8 cellular contexts compared by ENCODE assay signal in genomic region chr12:55715169-55715764, GRCh38. TPM values are rescaled to one million over a fixed set of nuclear protein-coding genes. Genes with fewer than 3 reads are reported as not detected.
DNase-seq lines count a peak whose midpoint lies in the region; ATAC-seq and TF ChIP-seq lines count a peak whose summit lies in the region.

No MANE protein-coding gene starts in this region.

- peaks cover 14% of the 10 kb centered on the region for H3F3A ChIP-seq in SK-N-SH (replicated peaks; ENCODE audit: insufficient read depth)

- peak overlapping the region; percentile 92 to 99 for H3K27ac Mint-ChIP-seq in activated naive CD4-positive, alpha-beta T cell treated with anti-CD3 and anti-CD28 coated beads, Interleukin-2, amount 50 U/mL, for 72 hours

- H3K27ac ChIP-seq in SK-N-SH (ENCODE audit: low read depth in 2 of 2, low read length in 1 of 2) (peak overlapping the region; percentile 87 to 92), substantia nigra (ENCODE audit: low read depth, low read length, poor library complexity, severe bottlenecking) (peak overlapping the region; percentile 84)

- ATAC-seq in SK-N-SH treated with all-trans-retinoic acid at 6 μM for 48 hours = no peak
- ATAC-seq in activated naive CD4-positive, alpha-beta T cell treated with anti-CD3 and anti-CD28 coated beads, Interleukin-2, amount 50 U/mL, for 72 hours = no peak

- 67% methylated on average over 7 of the region's 7 CpGs for WGBS in SK-N-SH (ENCODE audit: low lambda C conversion rate)

- H4K20me1 ChIP-seq in SK-N-SH (ENCODE audit: insufficient read depth) = no peaks in the 10 kb centered on the region

- H3K36me3 Mint-ChIP-seq in activated naive CD4-positive, alpha-beta T cell treated with anti-CD3 and anti-CD28 coated beads, Interleukin-2, amount 50 U/mL, for 72 hours = no peaks in the 10 kb centered on the region

- peaks cover 13% of the 10 kb centered on the region; the same call in 1 of the 2 replicates for H3K79me2 ChIP-seq in SK-N-SH (ENCODE audit: insufficient read depth)

- H3K4me3 ChIP-seq in SK-N-SH (ENCODE audit: low read depth in 2 of 2, low read length in 1 of 2) (peak overlapping the region; percentile 67 to 92), iPS-18c (ENCODE audit: insufficient read depth, low read depth, low read length) (peak overlapping the region; percentile 92)

- DNase-seq in SK-N-SH = peak; percentile 45
- DNase-seq in activated naive CD4-positive, alpha-beta T cell treated with anti-CD3 and anti-CD28 coated beads, Interleukin-2, amount 50 U/mL, for 72 hours (ENCODE audit: low spot score in 2 of 2) = no peak
- DNase-seq in substantia nigra (lab: John Stamatoyannopoulos, UW) = no peak
- DNase-seq in NCI-H1092 (lab: John Stamatoyannopoulos, UW) = no peak
- DNase-seq in NCI-H82 treated with DMSO at 0.1 percent for 48 hours (lab: John Stamatoyannopoulos, UW; ENCODE audit: unreplicated experiment) = no peak
- DNase-seq in ureter (ENCODE audit: low spot score) = no peak

- H3K9me3 ChIP-seq in SK-N-SH (no peaks in the 10 kb centered on the region), iPS-18c (ENCODE audit: control insufficient read depth, insufficient read depth, low read length) (no peaks in the 10 kb centered on the region)

- peak overlapping the region; percentile 93 for H2AFZ ChIP-seq in SK-N-SH (ENCODE audit: low read depth)

- peaks cover 0 to 3% of the 10 kb centered on the region in 2 experiments for H3K36me3 ChIP-seq in SK-N-SH (replicated peaks in 1 of 2; ENCODE audit: control insufficient read depth in 1 of 2, insufficient read depth in 2 of 2, low read length in 1 of 2)

- POLR2A ChIA-PET in SK-N-SH (lab: Yijun Ruan, JAX) = interaction anchor here (1.5 to 1.6 kb wide), 3 partner anchors 8 to 15 kb away, joined by 3 to 8 read pairs (median 6); partner anchors contain the start of genes CD63 and ITGA7

- no peaks in the 10 kb centered on the region for H3K9me3 Mint-ChIP-seq in activated naive CD4-positive, alpha-beta T cell treated with anti-CD3 and anti-CD28 coated beads, Interleukin-2, amount 50 U/mL, for 72 hours

- TF ChIP-seq CTCF in SK-N-SH (IDR thresholded peaks at IDR 0.05) = no peak

- no peak for TF ChIP-seq RAD21 in SK-N-SH (IDR thresholded peaks at IDR 0.05; ENCODE audit: low read length)

- H3K4me2 ChIP-seq in SK-N-SH = peak overlapping the region; percentile 89

- peaks cover 23 to 26% of the 10 kb centered on the region in 2 experiments for H3K4me1 ChIP-seq in SK-N-SH (ENCODE audit: control insufficient read depth in 1 of 2, insufficient read depth in 2 of 2, low read depth in 1 of 2, low read length in 1 of 2)

- CTCF ChIA-PET in SK-N-SH (lab: Yijun Ruan, JAX) = interaction anchor here (0.8 to 11.2 kb wide), 7 partner anchors 10 to 526 kb away, joined by 3 to 202 read pairs (median 6); no protein-coding TSS in a partner anchor

- H3K27me3 ChIP-seq in SK-N-SH (ENCODE audit: insufficient read depth) = no peaks in the 10 kb centered on the region

- H3K9ac ChIP-seq in SK-N-SH = peak overlapping the region; percentile 86

- TF ChIP-seq EP300 in SK-N-SH (IDR thresholded peaks at IDR 0.05; ENCODE audit: borderline replicate concordance in 1 of 2, low read depth in 1 of 2, low read length in 1 of 2) = no peak

- H3K9me2 ChIP-seq in SK-N-SH = no peaks in the 10 kb centered on the region

TF ChIP-seq in SK-N-SH, 30 proteins besides CTCF, POLR2A, EP300 and RAD21 (continues in another document):
- TF ChIP-seq TEAD4 (IDR thresholded peaks at IDR 0.05; ENCODE audit: borderline replicate concordance, insufficient read depth) (no peak), REST (IDR thresholded peaks at IDR 0.05; ENCODE audit: low read depth, low read length) (no peak)

TF ChIP-seq in SK-N-SH treated with all-trans-retinoic acid at 6 μM for 48 hours, 23 proteins besides CTCF, POLR2A, EP300 and RAD21 (continues in another document):
- TF ChIP-seq CSDC2 (CRISPR knock-in tag; IDR thresholded peaks at IDR 0.05) (no peak), ARNTL (CRISPR knock-in tag; IDR thresholded peaks at IDR 0.05; ENCODE audit: borderline replicate concordance, low read depth) (no peak), ZNF70 (CRISPR knock-in tag; IDR thresholded peaks at IDR 0.05) (no peak), GLIS3 (CRISPR knock-in tag; IDR thresholded peaks at IDR 0.05) (no peak), ZFP30 (CRISPR knock-in tag; IDR thresholded peaks at IDR 0.05) (no peak), ISL1 (CRISPR knock-in tag; IDR thresholded peaks at IDR 0.05) (no peak), BACH2 (CRISPR knock-in tag; IDR thresholded peaks at IDR 0.05; ENCODE audit: borderline replicate concordance) (no peak), POU6F1 (CRISPR knock-in tag; IDR thresholded peaks at IDR 0.05; ENCODE audit: borderline replicate concordance, low read depth) (no peak), ESRRG (CRISPR knock-in tag; IDR thresholded peaks at IDR 0.05) (no peak), ZNF8 (CRISPR knock-in tag; IDR thresholded peaks at IDR 0.05) (no peak), TOX (CRISPR knock-in tag; IDR thresholded peaks at IDR 0.05; ENCODE audit: borderline replicate concordance) (no peak)
- TF ChIP-seq, protein P1, sequence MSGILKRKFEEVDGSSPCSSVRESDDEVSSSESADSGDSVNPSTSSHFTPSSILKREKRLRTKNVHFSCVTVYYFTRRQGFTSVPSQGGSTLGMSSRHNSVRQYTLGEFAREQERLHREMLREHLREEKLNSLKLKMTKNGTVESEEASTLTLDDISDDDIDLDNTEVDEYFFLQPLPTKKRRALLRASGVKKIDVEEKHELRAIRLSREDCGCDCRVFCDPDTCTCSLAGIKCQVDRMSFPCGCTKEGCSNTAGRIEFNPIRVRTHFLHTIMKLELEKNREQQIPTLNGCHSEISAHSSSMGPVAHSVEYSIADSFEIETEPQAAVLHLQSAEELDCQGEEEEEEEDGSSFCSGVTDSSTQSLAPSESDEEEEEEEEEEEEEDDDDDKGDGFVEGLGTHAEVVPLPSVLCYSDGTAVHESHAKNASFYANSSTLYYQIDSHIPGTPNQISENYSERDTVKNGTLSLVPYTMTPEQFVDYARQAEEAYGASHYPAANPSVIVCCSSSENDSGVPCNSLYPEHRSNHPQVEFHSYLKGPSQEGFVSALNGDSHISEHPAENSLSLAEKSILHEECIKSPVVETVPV (CRISPR knock-in tag; IDR thresholded peaks at IDR 0.05) = no peak

RNA-seq across cellular contexts. Expression of gene BLOC1S1, which starts 0.6 kb away (rescaled TPM):
- 277 and 331 TPM in 2 replicates for polyA plus RNA-seq in SK-N-SH (2012; rRNA removed)
- polyA plus RNA-seq in SK-N-SH (2012; cell fraction: cytosol; rRNA removed) = 243 and 313 TPM in 2 replicates
- polyA plus RNA-seq in SK-N-SH (2012; cell fraction: nucleus; rRNA removed) = 89.7 and 130 TPM in 2 replicates
- total RNA-seq in activated naive CD4-positive, alpha-beta T cell treated with anti-CD3 and anti-CD28 coated beads, Interleukin-2, amount 50 U/mL, for 72 hours = 100 to 1,000 TPM; 116 to 118 TPM
- total RNA-seq in ureter = 105 TPM

RNA-seq across cellular contexts. Expression of gene RDH5, which starts 4.9 kb away (rescaled TPM):
- polyA plus RNA-seq in SK-N-SH (2012; rRNA removed) = 5.2 and 5.4 TPM in 2 replicates
- 1.6 and 1.7 TPM in 2 replicates for polyA plus RNA-seq in SK-N-SH (2012; cell fraction: cytosol; rRNA removed)
- polyA plus RNA-seq in SK-N-SH (2012; cell fraction: nucleus; rRNA removed) = 46.0 and 49.7 TPM in 2 replicates
- 10 to 100 TPM in 1 of 2 donors, 1 to 10 TPM in 1; 6.4 to 13.3 TPM for total RNA-seq in activated naive CD4-positive, alpha-beta T cell treated with anti-CD3 and anti-CD28 coated beads, Interleukin-2, amount 50 U/mL, for 72 hours
- total RNA-seq in ureter = 5.8 TPM

RNA-seq across cellular contexts. Expression of gene ITGA7, which starts 7.6 kb away (rescaled TPM):
- 17.6 and 19.7 TPM in 2 replicates for polyA plus RNA-seq in SK-N-SH (2012; rRNA removed)
- polyA plus RNA-seq in SK-N-SH (2012; cell fraction: cytosol; rRNA removed) = 7.3 and 9.1 TPM in 2 replicates
- polyA plus RNA-seq in SK-N-SH (2012; cell fraction: nucleus; rRNA removed) = 71.0 and 80.7 TPM in 2 replicates
- 10 to 100 TPM in 1 of 2 donors, 1 to 10 TPM in 1; 4.0 to 11.9 TPM for total RNA-seq in activated naive CD4-positive, alpha-beta T cell treated with anti-CD3 and anti-CD28 coated beads, Interleukin-2, amount 50 U/mL, for 72 hours
- 99.7 TPM for total RNA-seq in ureter

RNA-seq across cellular contexts. Expression of gene CD63, which starts 13.5 kb away (rescaled TPM):
- polyA plus RNA-seq in SK-N-SH (2012; rRNA removed) = 1,022 and 1,465 TPM in 2 replicates
- polyA plus RNA-seq in SK-N-SH (2012; cell fraction: cytosol; rRNA removed) = 1,236 and 1,638 TPM in 2 replicates
- polyA plus RNA-seq in SK-N-SH (2012; cell fraction: nucleus; rRNA removed) = 454 and 623 TPM in 2 replicates
- total RNA-seq in activated naive CD4-positive, alpha-beta T cell treated with anti-CD3 and anti-CD28 coated beads, Interleukin-2, amount 50 U/mL, for 72 hours = 100 to 1,000 TPM; 129 to 180 TPM
- total RNA-seq in ureter = 905 TPM

RNA-seq across cellular contexts. Expression of gene GDF11, which starts 27.7 kb away (rescaled TPM):
- polyA plus RNA-seq in SK-N-SH (2012; rRNA removed) = 6.9 and 9.4 TPM in 2 replicates
- polyA plus RNA-seq in SK-N-SH (2012; cell fraction: cytosol; rRNA removed) = 5.3 and 8.8 TPM in 2 replicates
- polyA plus RNA-seq in SK-N-SH (2012; cell fraction: nucleus; rRNA removed) = 7.2 and 8.0 TPM in 2 replicates
- total RNA-seq in activated naive CD4-positive, alpha-beta T cell treated with anti-CD3 and anti-CD28 coated beads, Interleukin-2, amount 50 U/mL, for 72 hours = 10 to 100 TPM in 1 of 2 donors, 1 to 10 TPM in 1; 5.9 to 12.0 TPM
- 7.2 TPM for total RNA-seq in ureter
